8 cellular contexts compared by ENCODE assay signal in the genomic region with DNA sequence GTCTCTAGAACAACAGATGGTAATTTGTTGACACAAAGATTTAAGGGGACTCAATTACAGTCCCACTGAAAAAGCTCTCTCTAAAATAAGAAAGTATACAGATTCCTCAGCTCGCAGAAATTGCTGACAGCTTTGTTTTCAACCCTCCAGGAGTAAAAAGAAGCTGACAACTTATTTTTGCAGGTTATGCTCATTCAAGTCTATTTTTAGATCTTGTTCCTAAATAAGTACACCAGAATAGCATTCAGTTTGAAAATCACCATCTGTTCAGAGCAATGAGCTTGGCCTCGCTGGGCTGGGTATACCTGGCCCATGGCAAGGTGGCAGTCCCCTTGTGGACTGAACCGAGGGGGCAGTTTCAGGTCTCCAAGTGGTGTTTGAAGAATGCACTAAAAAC.
DNase-seq lines count a peak whose midpoint lies in the region; ATAC-seq and TF ChIP-seq lines count a peak whose summit lies in the region.

No MANE protein-coding gene starts in this region.

- peak overlapping the region; percentile 85 for H3K27ac Mint-ChIP-seq in activated CD4-positive, alpha-beta T cell treated with anti-CD3 and anti-CD28 coated beads, Interleukin-2, amount 10 ng/mL, durations not matched to agents 7 days and 5 days
- peak overlapping the region; percentile 91 for H3K27ac Mint-ChIP-seq in activated CD8-positive, alpha-beta T cell treated with anti-CD3 and anti-CD28 coated beads for 36 hours

- POLR2A ChIA-PET in activated CD4-positive, alpha-beta T cell treated with anti-CD3 and anti-CD28 coated beads, Interleukin-2, amount 10 ng/mL, durations not matched to agents 7 days and 5 days (lab: Charles Lee) = interaction anchor here (0.8 to 1.2 kb wide), 3 partner anchors 16 to 234 kb away, joined by 3 to 7 read pairs (median 4); no protein-coding TSS in a partner anchor
- POLR2A ChIA-PET in activated CD8-positive, alpha-beta T cell treated with anti-CD3 and anti-CD28 coated beads for 36 hours (lab: Charles Lee) = interaction anchor here (0.7 to 7.0 kb wide), 17 partner anchors 8 to 227 kb away, joined by 3 to 69 read pairs (median 7); partner anchors contain the start of gene AUH

- intact Hi-C loops in activated CD8-positive, alpha-beta T cell treated with anti-CD3 and anti-CD28 coated beads for 36 hours (cut with micrococcal nuclease) = loop anchor here (2.0 to 10.0 kb wide), 5 partner anchors 16 to 226 kb away; no protein-coding TSS in a partner anchor

- H3K36me3 Mint-ChIP-seq in activated CD4-positive, alpha-beta T cell treated with anti-CD3 and anti-CD28 coated beads, Interleukin-2, amount 10 ng/mL, durations not matched to agents 7 days and 5 days (ENCODE audit: low read depth) = peaks cover 25% of the 10 kb centered on the region
- H3K36me3 Mint-ChIP-seq in activated CD8-positive, alpha-beta T cell treated with anti-CD3 and anti-CD28 coated beads for 36 hours (ENCODE audit: low read depth) = peaks cover 27% of the 10 kb centered on the region

- peak overlapping the region; percentile 55 for H3K4me3 Mint-ChIP-seq in activated CD4-positive, alpha-beta T cell treated with anti-CD3 and anti-CD28 coated beads, Interleukin-2, amount 10 ng/mL, durations not matched to agents 7 days and 5 days
- no peak overlapping the region for H3K4me3 Mint-ChIP-seq in activated CD8-positive, alpha-beta T cell treated with anti-CD3 and anti-CD28 coated beads for 36 hours

- no peak for TF ChIP-seq CTCF in activated CD8-positive, alpha-beta T cell treated with anti-CD3 and anti-CD28 coated beads for 36 hours (IDR thresholded peaks at IDR 0.05)

- CTCF ChIA-PET in activated CD4-positive, alpha-beta T cell treated with anti-CD3 and anti-CD28 coated beads, Interleukin-2, amount 10 ng/mL, durations not matched to agents 7 days and 5 days (lab: Charles Lee) = interaction anchor here (0.9 to 1.7 kb wide), 6 partner anchors 9 to 41 kb away, joined by 3 to 10 read pairs (median 5); no protein-coding TSS in a partner anchor
- CTCF ChIA-PET in activated CD8-positive, alpha-beta T cell treated with anti-CD3 and anti-CD28 coated beads for 36 hours (lab: Charles Lee) = interaction anchor here (0.8 to 3.7 kb wide), 18 partner anchors 15 to 277 kb away, joined by 3 to 20 read pairs (median 4); no protein-coding TSS in a partner anchor

- H3K4me1 Mint-ChIP-seq in activated CD4-positive, alpha-beta T cell treated with anti-CD3 and anti-CD28 coated beads, Interleukin-2, amount 10 ng/mL, durations not matched to agents 7 days and 5 days = peaks cover 64% of the 10 kb centered on the region
- H3K4me1 Mint-ChIP-seq in activated CD8-positive, alpha-beta T cell treated with anti-CD3 and anti-CD28 coated beads for 36 hours (ENCODE audit: low read depth) = peaks cover 59% of the 10 kb centered on the region

- no peaks in the 10 kb centered on the region for H3K27me3 Mint-ChIP-seq in activated CD4-positive, alpha-beta T cell treated with anti-CD3 and anti-CD28 coated beads, Interleukin-2, amount 10 ng/mL, durations not matched to agents 7 days and 5 days
- H3K27me3 Mint-ChIP-seq in activated CD8-positive, alpha-beta T cell treated with anti-CD3 and anti-CD28 coated beads for 36 hours = no peaks in the 10 kb centered on the region

- H3K9me3 Mint-ChIP-seq in activated CD4-positive, alpha-beta T cell treated with anti-CD3 and anti-CD28 coated beads, Interleukin-2, amount 10 ng/mL, durations not matched to agents 7 days and 5 days = peaks cover 18% of the 10 kb centered on the region
- H3K9me3 Mint-ChIP-seq in activated CD8-positive, alpha-beta T cell treated with anti-CD3 and anti-CD28 coated beads for 36 hours = peaks cover 18% of the 10 kb centered on the region

- no peak for ATAC-seq in activated CD8-positive, alpha-beta T cell treated with anti-CD3 and anti-CD28 coated beads for 36 hours
- ATAC-seq in HG02840 (IDR thresholded peaks at IDR 0.05; ENCODE audit: low FRiP score, unreplicated experiment) = no peak
- no peak for ATAC-seq in HG03439 (IDR thresholded peaks at IDR 0.05; ENCODE audit: unreplicated experiment)

- peak overlapping the region; percentile 44 for H3K27ac ChIP-seq in substantia nigra (ENCODE audit: low read depth, low read length, poor library complexity, severe bottlenecking)

- DNase-seq in activated CD4-positive, alpha-beta T cell treated with anti-CD3 and anti-CD28 coated beads, Interleukin-2, amount 10 ng/mL, durations not matched to agents 7 days and 5 days = no peak
- DNase-seq in activated CD4-positive, alpha-beta T cell treated with anti-CD3 and anti-CD28 coated beads for 4 hours = no peak
- peak; percentile 61 for DNase-seq in activated CD8-positive, alpha-beta T cell treated with anti-CD3 and anti-CD28 coated beads for 36 hours
- peak; percentile 27 for DNase-seq in hepatic stellate cell (ENCODE audit: low spot score)
- DNase-seq in substantia nigra (lab: John Stamatoyannopoulos, UW) = peak in 3 of 49 donors; percentile 9 to 56 (median 46)
- DNase-seq in midbrain (lab: John Stamatoyannopoulos, UW) = no peak

Comparison
In these comparisons a context has a peak if more than half of its experiments do, and no peak if none do; other contexts are left out.
1. DNase-seq: peak in activated CD8-positive, alpha-beta T cell treated with anti-CD3 and anti-CD28 coated beads for 36 hours (single experiment) and hepatic stellate cell (single experiment); none in activated CD4-positive, alpha-beta T cell treated with anti-CD3 and anti-CD28 coated beads, Interleukin-2, amount 10 ng/mL, durations not matched to agents 7 days and 5 days (single experiment), activated CD4-positive, alpha-beta T cell treated with anti-CD3 and anti-CD28 coated beads for 4 hours (0 of 2) and midbrain (single experiment).